Comparison of ENCODE assay signal across 17 cellular contexts in genomic region chr4:88585908-88586307, GRCh38.
"Had no signal": no experiment of that assay in that cellular context is flagged by ENCODE, and none has a peak within 500 bp of the region (broad histone marks: within the 10 kb centered on the region; RNA-seq: fewer than 3 reads in every experiment).

No MANE protein-coding gene starts in this region.

- ATAC-seq: effector memory CD8-positive, alpha-beta T cell; foreskin keratinocyte; left colon; left ventricle myocardium superior; naive thymus-derived CD4-positive, alpha-beta T cell; right cardiac atrium had no signal

- H3K27ac ChIP-seq: epithelial cell of prostate, esophagus squamous epithelium, foreskin keratinocyte, ovary, uterus had no signal

- DNase-seq: effector memory CD8-positive, alpha-beta T cell; esophagus squamous epithelium; foreskin keratinocyte; immature natural killer cell; left colon; left ventricle myocardium superior; mesendoderm; naive thymus-derived CD4-positive, alpha-beta T cell; nucleus accumbens; ovary; right cardiac atrium; small intestine; stimulated activated CD4-positive, alpha-beta T cell treated with anti-CD3 and anti-CD28 coated beads, Interleukin-12 subunit alpha, Interleukin-12 subunit beta, amount 100 ng/mL, for 4 hours; stimulated activated naive CD4-positive, alpha-beta T cell treated with Interleukin-2 at 50 U/mL for 16 hours; uterus had no signal

- H3K27me3 ChIP-seq: esophagus squamous epithelium, foreskin keratinocyte, ovary, uterus had no signal

- H3K36me3 ChIP-seq: esophagus squamous epithelium, ovary, uterus had no signal

- H3K9me3 ChIP-seq: esophagus squamous epithelium, ovary, uterus had no signal

- H3K4me3 ChIP-seq: esophagus squamous epithelium, lung, ovary, uterus had no signal

- H3K4me1 ChIP-seq: uterus had no signal
